ENCODE assay signal across 17 cellular contexts in the genomic region with DNA sequence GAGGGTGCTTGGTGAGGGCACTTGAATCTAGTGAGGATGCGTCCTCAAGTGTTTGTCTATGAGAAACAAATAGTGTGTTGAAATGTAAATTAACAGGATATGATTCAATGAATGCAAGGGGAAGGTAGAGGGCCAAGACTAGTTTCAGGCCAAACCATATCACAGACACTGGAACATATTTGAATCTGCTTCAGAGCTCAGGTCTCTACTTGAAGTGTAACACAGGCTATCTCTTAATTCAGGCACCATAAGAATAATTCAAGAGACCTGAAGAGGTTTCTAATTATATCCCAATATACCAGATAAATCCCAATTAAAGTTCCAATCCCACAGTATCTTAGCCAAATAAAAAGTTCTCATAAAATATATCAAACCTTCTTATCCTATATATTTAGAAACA.
DNase-seq lines count a peak whose midpoint lies in the region; ATAC-seq and TF ChIP-seq lines count a peak whose summit lies in the region.
"Had no signal": no experiment of that assay in that cellular context is flagged by ENCODE, and none has a peak within 500 bp of the region (broad histone marks: within the 10 kb centered on the region; RNA-seq: fewer than 3 reads in every experiment).

No MANE protein-coding gene starts in this region.

- H3K4me3 ChIP-seq in left ventricle myocardium inferior (no peak overlapping the region), GM23338 (no peak overlapping the region), neural progenitor cell (no peak overlapping the region), MM.1S (ENCODE audit: low read length) (no peak overlapping the region)
- H3K4me3 ChIP-seq: BLaER1 treated with 17β-estradiol and CSF1 and Interleukin-3, amounts not matched to agents 10 nM and 100 nM had no signal

- H3K27me3 Mint-ChIP-seq in GM23338 (ENCODE audit: insufficient read depth, low read depth, poor library complexity) (peaks cover 5% of the 10 kb centered on the region), WTC11 (ENCODE audit: low read depth) (no peaks in the 10 kb centered on the region), neural progenitor cell (ENCODE audit: insufficient read depth, low read depth) (peaks cover 3% of the 10 kb centered on the region)
- H3K27me3 Mint-ChIP-seq: CD4-positive, CD25-positive, alpha-beta regulatory T cell had no signal

- 0 out of 2 replicates have a peak overlapping the region, but pooled peaks have one; percentile 53 for H3K4me2 ChIP-seq in GM23338
- no peak overlapping the region for H3K4me2 ChIP-seq in neural progenitor cell
- no peak overlapping the region for H3K4me2 ChIP-seq in MM.1S (ENCODE audit: low read depth, low read length)
- H3K4me2 ChIP-seq: BLaER1 treated with 17β-estradiol and CSF1 and Interleukin-3, amounts not matched to agents 10 nM and 100 nM had no signal

- H3F3A ChIP-seq in GM23338 (replicated peaks; ENCODE audit: low read depth), result no peaks in the 10 kb centered on the region
- no peaks in the 10 kb centered on the region for H3F3A ChIP-seq in neural progenitor cell (ENCODE audit: low read depth)
- no peaks in the 10 kb centered on the region for H3F3A ChIP-seq in MM.1S (ENCODE audit: insufficient read depth, low read length)

- no peaks in the 10 kb centered on the region for H3K36me3 Mint-ChIP-seq in GM23338 (ENCODE audit: low read depth)
- H3K36me3 Mint-ChIP-seq in WTC11, result no peaks in the 10 kb centered on the region
- H3K36me3 Mint-ChIP-seq in neural progenitor cell, result no peaks in the 10 kb centered on the region
- H3K36me3 Mint-ChIP-seq: CD4-positive, CD25-positive, alpha-beta regulatory T cell had no signal

- H3K36me3 ChIP-seq in left ventricle myocardium inferior, result no peaks in the 10 kb centered on the region
- H3K36me3 ChIP-seq in GM23338 (ENCODE audit: insufficient read depth), result no peaks in the 10 kb centered on the region
- H3K36me3 ChIP-seq in neural progenitor cell, result no peaks in the 10 kb centered on the region
- no peaks in the 10 kb centered on the region for H3K36me3 ChIP-seq in MM.1S (replicated peaks; ENCODE audit: insufficient read depth, low read length)
- H3K36me3 ChIP-seq: BLaER1 treated with 17β-estradiol and CSF1 and Interleukin-3, amounts not matched to agents 10 nM and 100 nM had no signal

- H3K27ac Mint-ChIP-seq in GM23338, result peak overlapping the region; percentile 61
- no peak overlapping the region for H3K27ac Mint-ChIP-seq in WTC11
- H3K27ac Mint-ChIP-seq in neural progenitor cell, result no peak overlapping the region
- H3K27ac Mint-ChIP-seq: CD4-positive, CD25-positive, alpha-beta regulatory T cell; HFFc6 had no signal

- H3K27ac ChIP-seq in left ventricle myocardium inferior (replicated peaks), result no peak overlapping the region
- H3K27ac ChIP-seq in GM23338 (ENCODE audit: low read depth), result no peak overlapping the region
- H3K27ac ChIP-seq in neural progenitor cell, result no peak overlapping the region
- H3K27ac ChIP-seq in MM.1S (ENCODE audit: low read length), result no peak overlapping the region
- H3K27ac ChIP-seq: BLaER1 treated with 17β-estradiol and CSF1 and Interleukin-3, amounts not matched to agents 10 nM and 100 nM had no signal

- H3K4me3 Mint-ChIP-seq in GM23338 (no peak overlapping the region), WTC11 (no peak overlapping the region), neural progenitor cell (no peak overlapping the region)
- H3K4me3 Mint-ChIP-seq: CD4-positive, CD25-positive, alpha-beta regulatory T cell; HFFc6 had no signal

- POLR2A ChIA-PET in WTC11 (lab: Charles Lee), result no interaction called here

- DNase-seq in Right ventricle myocardium superior, result no peak
- no peak for DNase-seq in left ventricle myocardium inferior
- DNase-seq in GM23338 (ENCODE audit: low spot score), result no peak
- no peak for DNase-seq in WTC11 (ENCODE audit: low spot score)
- no peak for DNase-seq in neural progenitor cell (ENCODE audit: low spot score)
- no peak for DNase-seq in MM.1S
- DNase-seq in SHP77 (lab: John Stamatoyannopoulos, UW), result no peak
- DNase-seq: ACHN; CD4-positive, CD25-positive, alpha-beta regulatory T cell; DMS79 treated with DMSO at 0.1 percent for 48 hours; EL; GOT3; HCEC 1CT; HFFc6 had no signal

- H3K9me3 Mint-ChIP-seq in GM23338 (no peaks in the 10 kb centered on the region), WTC11 (no peaks in the 10 kb centered on the region), neural progenitor cell (no peaks in the 10 kb centered on the region)
- H3K9me3 Mint-ChIP-seq: HFFc6 had no signal

- no peak overlapping the region for H3K9ac ChIP-seq in neural progenitor cell
- no peak overlapping the region for H3K9ac ChIP-seq in MM.1S (ENCODE audit: low read length)
- H3K9ac ChIP-seq: BLaER1 treated with 17β-estradiol and CSF1 and Interleukin-3, amounts not matched to agents 10 nM and 100 nM had no signal

- H3K9me3 ChIP-seq in left ventricle myocardium inferior (replicated peaks) (peaks cover 4% of the 10 kb centered on the region), neural progenitor cell (ENCODE audit: low read depth) (no peaks in the 10 kb centered on the region), MM.1S (replicated peaks; ENCODE audit: insufficient read depth, low read length) (no peaks in the 10 kb centered on the region)
- H3K9me3 ChIP-seq: BLaER1 treated with 17β-estradiol and CSF1 and Interleukin-3, amounts not matched to agents 10 nM and 100 nM had no signal

- H2AFZ ChIP-seq in GM23338, result peak overlapping the region; percentile 87; the same call in 1 of the 2 replicates
- peak overlapping the region; percentile 69 for H2AFZ ChIP-seq in neural progenitor cell (replicated peaks)
- no peak overlapping the region for H2AFZ ChIP-seq in MM.1S (ENCODE audit: low read length)

- peaks cover 7% of the 10 kb centered on the region for H3K4me1 ChIP-seq in left ventricle myocardium inferior
- H3K4me1 ChIP-seq in GM23338 (ENCODE audit: insufficient read depth), result peaks cover 22% of the 10 kb centered on the region
- no peaks in the 10 kb centered on the region for H3K4me1 ChIP-seq in neural progenitor cell
- H3K4me1 ChIP-seq in MM.1S (ENCODE audit: low read length), result no peaks in the 10 kb centered on the region
- H3K4me1 ChIP-seq: BLaER1 treated with 17β-estradiol and CSF1 and Interleukin-3, amounts not matched to agents 10 nM and 100 nM had no signal

- CTCF ChIA-PET in WTC11 (lab: Charles Lee), result interaction anchor here (1.5 kb wide), 1 partner anchor 100 kb away, joined by 3 read pairs; no protein-coding TSS in a partner anchor

- H3K79me2 ChIP-seq in GM23338 (replicated peaks; ENCODE audit: insufficient read depth) (no peaks in the 10 kb centered on the region), neural progenitor cell (ENCODE audit: low read depth) (no peaks in the 10 kb centered on the region), MM.1S (ENCODE audit: low read length) (no peaks in the 10 kb centered on the region)

- H3K27me3 ChIP-seq in left ventricle myocardium inferior (ENCODE audit: low read depth) (no peaks in the 10 kb centered on the region), GM23338 (ENCODE audit: insufficient read depth) (no peaks in the 10 kb centered on the region), neural progenitor cell (no peaks in the 10 kb centered on the region), MM.1S (replicated peaks; ENCODE audit: insufficient read depth, low read length) (no peaks in the 10 kb centered on the region)
- H3K27me3 ChIP-seq: BLaER1 treated with 17β-estradiol and CSF1 and Interleukin-3, amounts not matched to agents 10 nM and 100 nM had no signal

- H3K9me2 ChIP-seq in GM23338 (ENCODE audit: insufficient read depth) (no peaks in the 10 kb centered on the region; the same call in 1 of the 2 replicates), MM.1S (replicated peaks; ENCODE audit: insufficient read depth, low read length) (no peaks in the 10 kb centered on the region; the same call in 1 of the 2 replicates)

- H3K4me1 Mint-ChIP-seq in GM23338 (peaks cover 24% of the 10 kb centered on the region; the same call in 2 of the 3 replicates), WTC11 (peaks cover 27% of the 10 kb centered on the region), neural progenitor cell (peaks cover 9% of the 10 kb centered on the region)
- H3K4me1 Mint-ChIP-seq: CD4-positive, CD25-positive, alpha-beta regulatory T cell had no signal

- no peak for TF ChIP-seq CTCF in left ventricle myocardium inferior (IDR thresholded peaks at IDR 0.05; ENCODE audit: borderline replicate concordance)
- no peak for TF ChIP-seq CTCF in GM23338 (conservative IDR thresholded peaks at IDR 0.05; ENCODE audit: low read depth in 2 of 2)
- no peak for TF ChIP-seq CTCF in WTC11 (IDR thresholded peaks at IDR 0.05)
- TF ChIP-seq CTCF in neural progenitor cell (IDR thresholded peaks at IDR 0.05), result no peak
- no peak for TF ChIP-seq CTCF in MM.1S (IDR thresholded peaks at IDR 0.05; ENCODE audit: low read length)

- H4K20me1 ChIP-seq in GM23338 (replicated peaks; ENCODE audit: insufficient read depth) (no peaks in the 10 kb centered on the region), neural progenitor cell (ENCODE audit: low read depth) (no peaks in the 10 kb centered on the region), MM.1S (ENCODE audit: insufficient read depth, low read length) (no peaks in the 10 kb centered on the region)
- H4K20me1 ChIP-seq: BLaER1 treated with 17β-estradiol and CSF1 and Interleukin-3, amounts not matched to agents 10 nM and 100 nM had no signal

- intact Hi-C loops in Right ventricle myocardium superior (cut with DNase I) (no loop called here), left ventricle myocardium inferior (cut with micrococcal nuclease) (no loop called here)

- ATAC-seq in Right ventricle myocardium superior (ENCODE audit: poor library complexity) (peak; percentile 74), GM23338 (no peak), WTC11 (peak; percentile 59), GM19324 (IDR thresholded peaks at IDR 0.05; ENCODE audit: low FRiP score, unreplicated experiment) (no peak)
- ATAC-seq: HepG2 had no signal

TF ChIP-seq in WTC11, 78 proteins besides CTCF, POLR2A, EP300 and RAD21 (continues in another document):
- no peak for TF ChIP-seq ELF4 (CRISPR knock-in tag; IDR thresholded peaks at IDR 0.05; ENCODE audit: low read depth)

Comparison
In these comparisons a context has a peak if more than half of its experiments do, and no peak if none do; other contexts are left out.
1. ATAC-seq: peak in Right ventricle myocardium superior (single experiment) and WTC11 (single experiment); none in GM23338 (single experiment) and GM19324 (single experiment).